3 cellular contexts compared by ENCODE assay signal in genomic region chr5:109180668-109181067, GRCh38.
"Had no signal": no experiment of that assay in that cellular context is flagged by ENCODE, and none has a peak within 500 bp of the region (broad histone marks: within the 10 kb centered on the region; RNA-seq: fewer than 3 reads in every experiment).

No MANE protein-coding gene starts in this region.

- DNase-seq: GDM1, GF-D8 had no signal

- H3K4me3 ChIP-seq: GM12878 had no signal
